Comparison of ENCODE assay signal across 1 cellular context in the genomic region with DNA sequence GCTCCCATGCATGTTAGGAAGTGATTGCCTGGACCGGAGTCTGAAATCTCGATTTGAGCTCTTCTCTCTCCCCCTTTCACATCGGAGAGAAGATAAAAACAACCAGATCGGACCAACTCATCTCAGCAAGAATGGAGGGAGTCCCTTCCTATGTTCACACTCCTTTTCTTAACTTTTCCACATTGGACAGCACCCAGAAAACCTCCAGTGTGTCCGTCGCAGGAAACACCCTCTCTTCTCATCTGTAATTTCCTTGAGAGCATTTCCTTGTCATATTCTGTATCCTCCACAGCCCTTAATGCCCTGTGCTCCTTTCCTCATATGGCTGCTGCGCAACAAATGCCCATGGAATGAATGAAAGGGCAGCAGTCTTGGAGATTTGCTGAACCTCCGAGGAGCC.
TF ChIP-seq lines count a peak whose summit lies in the region.

No MANE protein-coding gene starts in this region.

TF ChIP-seq in endothelial cell of umbilical vein, 7 proteins besides CTCF, POLR2A, EP300 and RAD21:
- TF ChIP-seq GATA2 (IDR thresholded peaks at IDR 0.05; ENCODE audit: insufficient read depth, insufficient read length, low read depth, low read length) (no peak), EZH2 (IDR thresholded peaks at IDR 0.05; ENCODE audit: borderline replicate concordance, low read depth, low read length, severe bottlenecking) (no peak), JUN (IDR thresholded peaks at IDR 0.05; ENCODE audit: borderline replicate concordance, insufficient read depth, insufficient read length, low read depth) (no peak), FOS (IDR thresholded peaks at IDR 0.05; ENCODE audit: borderline replicate concordance, insufficient read depth, low read length) (no peak), POLR2AphosphoS5 (IDR thresholded peaks at IDR 0.05; ENCODE audit: insufficient read depth, low read depth, low read length) (no peak), MYC (IDR thresholded peaks at IDR 0.05; ENCODE audit: low read depth, low read length) (no peak)
- TF ChIP-seq, protein P1, sequence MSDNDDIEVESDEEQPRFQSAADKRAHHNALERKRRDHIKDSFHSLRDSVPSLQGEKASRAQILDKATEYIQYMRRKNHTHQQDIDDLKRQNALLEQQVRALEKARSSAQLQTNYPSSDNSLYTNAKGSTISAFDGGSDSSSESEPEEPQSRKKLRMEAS (IDR thresholded peaks at IDR 0.05; ENCODE audit: insufficient read depth, insufficient read length): no peak
TF ChIP-seq in endothelial cell of umbilical vein: peak in this region for 0.
